15 cellular contexts compared by ENCODE assay signal in the genomic region with DNA sequence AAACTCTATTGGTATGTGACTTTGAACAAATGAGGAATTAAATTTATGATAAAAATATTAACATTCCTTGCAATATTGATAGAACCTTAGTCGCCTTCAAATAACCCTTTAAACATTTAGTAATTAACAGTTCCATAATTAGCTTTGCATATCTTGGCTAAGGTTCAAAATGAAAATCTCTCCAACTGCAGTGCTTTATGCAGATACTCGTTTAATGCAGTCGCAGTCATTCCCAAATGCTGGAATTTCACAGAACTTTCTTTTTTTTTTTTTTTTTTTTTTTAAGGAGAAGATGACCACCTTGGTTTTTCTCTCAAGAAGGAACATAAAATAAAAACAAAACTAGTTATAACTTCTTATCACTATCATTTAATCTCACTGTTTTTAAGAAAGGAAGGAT. TPM values are rescaled to one million over a fixed set of nuclear protein-coding genes. Genes with fewer than 3 reads are reported as not detected.
A peak's percentile ranks its signal among the peaks of the same experiment; 100 is the strongest.
DNase-seq lines count a peak whose midpoint lies in the region; ATAC-seq, FAIRE-seq and TF ChIP-seq lines count a peak whose summit lies in the region.
"Had no signal": no experiment of that assay in that cellular context is flagged by ENCODE, and none has a peak within 500 bp of the region (broad histone marks: within the 10 kb centered on the region; RNA-seq: fewer than 3 reads in every experiment).

No MANE protein-coding gene starts in this region.

- BruUV-seq in endothelial cell of umbilical vein (replicated peaks; lab: Mats Ljungman, UMichigan) = no TSS peak

- no peak for TF ChIP-seq EP300 in A549 (IDR thresholded peaks at IDR 0.05)

- FAIRE-seq in A549 (lab: Jason Lieb, UNC) (no peak), endothelial cell of umbilical vein (lab: Jason Lieb, UNC) (no peak)
- FAIRE-seq: HTR-8/SVneo had no signal

- peaks cover 18% of the 10 kb centered on the region for H3K36me3 Mint-ChIP-seq in activated naive CD8-positive, alpha-beta T cell treated with anti-CD3 and anti-CD28 coated beads for 36 hours

- H3K36me3 ChIP-seq in HEK293 (ENCODE audit: control insufficient read depth in 2 of 2, insufficient read depth in 1 of 2, low read length in 2 of 2) = no peaks in the 10 kb centered on the region
- H3K36me3 ChIP-seq in endothelial cell of umbilical vein (ENCODE audit: control insufficient read depth in 2 of 2, extremely low read depth in 1 of 2, insufficient read depth in 2 of 2, low read length in 2 of 2) = no peaks in the 10 kb centered on the region

- CTCF ChIA-PET in A549 (lab: Yijun Ruan, JAX) = no interaction called here
- CTCF ChIA-PET in HEK293 (lab: Yijun Ruan, JAX) = interaction anchor here (0.6 to 1.9 kb wide), 2 partner anchors 22 to 96 kb away, joined by 4 read pairs; no protein-coding TSS in a partner anchor
- CTCF ChIA-PET in endothelial cell of umbilical vein (lab: Charles Lee) = interaction anchor here (0.9 to 4.1 kb wide), 10 partner anchors 8 to 251 kb away, joined by 3 to 36 read pairs (median 4); no protein-coding TSS in a partner anchor

- no peak overlapping the region for H3K9ac ChIP-seq in endothelial cell of umbilical vein (replicated peaks; ENCODE audit: extremely low read depth, insufficient read depth, low read length)

- dilution Hi-C loops in endothelial cell of umbilical vein (cut with MboI; ENCODE audit: extremely low pct_ligation_motif_present, low sequenced_read_pairs) = no loop called here

- peaks cover 3% of the 10 kb centered on the region for H3K9me3 Mint-ChIP-seq in activated naive CD8-positive, alpha-beta T cell treated with anti-CD3 and anti-CD28 coated beads for 36 hours
- H3K9me3 Mint-ChIP-seq: CD14-positive monocyte had no signal

- in situ Hi-C loops in ACHN (cut with HindIII; ENCODE audit: low pct_ligation_motif_present, low pct_unique_long_range_greater_than_20kb, low sequenced_read_pairs) = no loop called here

- H3K4me1 ChIP-seq in A549 (peaks cover 31% of the 10 kb centered on the region), HEK293 (ENCODE audit: control insufficient read depth, insufficient read depth, low read length) (peaks cover 10% of the 10 kb centered on the region), endothelial cell of umbilical vein (ENCODE audit: control insufficient read depth, extremely low read depth, insufficient read depth, low read length) (peaks cover 29% of the 10 kb centered on the region)

- DNase-seq in A549 (ENCODE audit: low read depth in 1 of 2, low spot score in 1 of 2) (no peak), endothelial cell of umbilical vein (ENCODE audit: low read depth, low spot score) (no peak), RKO (ENCODE audit: low spot score) (no peak), NCI-H1417 treated with DMSO at 0.1 percent for 48 hours (lab: John Stamatoyannopoulos, UW) (no peak), ACHN (no peak)
- no peak for DNase-seq in activated naive CD8-positive, alpha-beta T cell treated with anti-CD3 and anti-CD28 coated beads for 36 hours
- DNase-seq: H7, NCI-H1417, NCI-H1930, NCI-H82, SHP77 had no signal

- H3K79me2 ChIP-seq in endothelial cell of umbilical vein (ENCODE audit: control insufficient read depth, insufficient read depth, low read length) = peaks cover 88% of the 10 kb centered on the region

- H3K4me2 ChIP-seq in A549 = peak overlapping the region; percentile 91; the same call in 2 of the 3 replicates
- peak overlapping the region; percentile 91 for H3K4me2 ChIP-seq in endothelial cell of umbilical vein (ENCODE audit: insufficient read depth, low read length)

- no peak for TF ChIP-seq CTCF in A549 (IDR thresholded peaks at IDR 0.05)
- no peak for TF ChIP-seq CTCF in HEK293 (tag by site-specific recombination; IDR thresholded peaks at IDR 0.05)
- TF ChIP-seq CTCF in endothelial cell of umbilical vein (IDR thresholded peaks at IDR 0.05; ENCODE audit: extremely low read depth in 1 of 2, insufficient read depth in 1 of 2, low read depth in 1 of 2, low read length in 2 of 2) = no peak

- H4K20me1 ChIP-seq in endothelial cell of umbilical vein (replicated peaks; ENCODE audit: control insufficient read depth, extremely low read depth, insufficient read depth, low read length) = peaks cover 18% of the 10 kb centered on the region

- no peaks in the 10 kb centered on the region for H3K27me3 ChIP-seq in endothelial cell of umbilical vein (ENCODE audit: control insufficient read depth in 2 of 2, insufficient read depth in 2 of 2, low read length in 2 of 2)

- H3K9me3 ChIP-seq in A549 = no peaks in the 10 kb centered on the region
- H3K9me3 ChIP-seq in HEK293 (ENCODE audit: control insufficient read depth, insufficient read depth, low read depth, low read length) = no peaks in the 10 kb centered on the region
- no peaks in the 10 kb centered on the region for H3K9me3 ChIP-seq in endothelial cell of umbilical vein (replicated peaks; ENCODE audit: control insufficient read depth, insufficient read depth, low read length)

- TF ChIP-seq POLR2A in A549 (IDR thresholded peaks at IDR 0.05; ENCODE audit: low read length) (no peak), endothelial cell of umbilical vein (IDR thresholded peaks at IDR 0.05; ENCODE audit: low read depth, low read length) (no peak)

- peaks cover 48% of the 10 kb centered on the region for H3K4me1 Mint-ChIP-seq in activated naive CD8-positive, alpha-beta T cell treated with anti-CD3 and anti-CD28 coated beads for 36 hours

- H3K4me3 Mint-ChIP-seq in activated naive CD8-positive, alpha-beta T cell treated with anti-CD3 and anti-CD28 coated beads for 36 hours = no peak overlapping the region
- H3K4me3 Mint-ChIP-seq: CD14-positive monocyte had no signal

- WGBS in A549 (ENCODE audit: missing lambda C conversion rate) = 85% methylated on average over 3 of the region's 3 CpGs

- intact Hi-C loops in endothelial cell of umbilical vein (cut with micrococcal nuclease) = no loop called here

- no peak overlapping the region for H2AFZ ChIP-seq in endothelial cell of umbilical vein (ENCODE audit: low read depth, low read length)

- peak overlapping the region; percentile 73 for H3K27ac Mint-ChIP-seq in activated naive CD8-positive, alpha-beta T cell treated with anti-CD3 and anti-CD28 coated beads for 36 hours
- H3K27ac Mint-ChIP-seq: CD14-positive monocyte had no signal

- POLR2A ChIA-PET in A549 (lab: Yijun Ruan, JAX) = no interaction called here
- POLR2A ChIA-PET in HEK293 (lab: Yijun Ruan, JAX) = interaction anchor here (0.6 kb wide), 1 partner anchor 37 kb away, joined by 3 read pairs; no protein-coding TSS in a partner anchor
- POLR2A ChIA-PET in endothelial cell of umbilical vein (lab: Charles Lee) = no interaction called here

- no peaks in the 10 kb centered on the region for H3K9me1 ChIP-seq in endothelial cell of umbilical vein (replicated peaks; ENCODE audit: control insufficient read depth, extremely low read depth, insufficient read depth, low read length)

- TF ChIP-seq RAD21 in A549 (conservative IDR thresholded peaks at IDR 0.05 in 1 of 2, IDR thresholded peaks at IDR 0.05 in 1 of 2) = no peak

- H3K27me3 Mint-ChIP-seq in activated naive CD8-positive, alpha-beta T cell treated with anti-CD3 and anti-CD28 coated beads for 36 hours = no peaks in the 10 kb centered on the region

- H3K4me3 ChIP-seq in A549 (no peak overlapping the region), HEK293 (ENCODE audit: low read depth, low read length) (no peak overlapping the region), endothelial cell of umbilical vein (replicated peaks in 1 of 3; ENCODE audit: insufficient read depth in 1 of 3, low read depth in 1 of 3, low read length in 3 of 3) (no peak overlapping the region)

- ATAC-seq in A549 = no peak
- no peak for ATAC-seq in HG03039 (IDR thresholded peaks at IDR 0.05; ENCODE audit: unreplicated experiment)

- H3K27ac ChIP-seq in A549 (no peak overlapping the region), HEK293 (ENCODE audit: extremely low read depth, low read depth, low read length) (no peak overlapping the region), endothelial cell of umbilical vein (ENCODE audit: insufficient read depth, low read depth, low read length) (no peak overlapping the region)

TF ChIP-seq in A549, 52 proteins besides CTCF, POLR2A, EP300 and RAD21 (continues in another document):
- no peak for TF ChIP-seq EHMT2 (IDR thresholded peaks at IDR 0.05; ENCODE audit: low read depth)
- TF ChIP-seq NR3C1 (IDR thresholded peaks at IDR 0.05) = no peak
- TF ChIP-seq ZC3H11A (IDR thresholded peaks at IDR 0.05) = no peak
- no peak for TF ChIP-seq FOSB (CRISPR knock-in tag; IDR thresholded peaks at IDR 0.05)

TF ChIP-seq in HEK293, 187 proteins besides CTCF, POLR2A, EP300 and RAD21 (continues in another document):
- no peak for TF ChIP-seq KLF10 (tag by site-specific recombination; IDR thresholded peaks at IDR 0.05)

TF ChIP-seq in endothelial cell of umbilical vein, 7 proteins besides CTCF, POLR2A, EP300 and RAD21:
- TF ChIP-seq GATA2 (IDR thresholded peaks at IDR 0.05; ENCODE audit: insufficient read depth, insufficient read length, low read depth, low read length) = no peak
- no peak for TF ChIP-seq POLR2AphosphoS5 (IDR thresholded peaks at IDR 0.05; ENCODE audit: insufficient read depth, low read depth, low read length)

RNA-seq across cellular contexts. Expression of a gene that starts 5.2 kb away (rescaled TPM):
- polyA plus RNA-seq in A549 (2011; rRNA removed) (27.0 and 31.8 TPM in 2 replicates), A549 (2017; fragmentation: RNase III; extraction: RNeasy Plus Mini Kit Qiagen cat#74134 plus additional on column Dnase treatment) (9.8 to 10.7 TPM (median 10.0 TPM) in 3 replicates), endothelial cell of umbilical vein (25.4 and 28.7 TPM in 2 replicates)
- polyA plus RNA-seq in A549 (2012; cell fraction: cytosol; rRNA removed) = 6.3 and 9.1 TPM in 2 replicates
- 8.6 and 13.3 TPM in 2 replicates for polyA plus RNA-seq in A549 (2012; cell fraction: nucleus; rRNA removed)
- 30.6 and 41.2 TPM in 2 replicates for polyA minus RNA-seq in A549 (2011; rRNA and poly(A)+ RNA removed)
- total RNA-seq in activated naive CD8-positive, alpha-beta T cell treated with anti-CD3 and anti-CD28 coated beads for 36 hours = 10 to 100 TPM; 19.2 to 22.7 TPM
- total RNA-seq in endothelial cell of umbilical vein = 55.2 and 61.6 TPM in 2 replicates
- 25.9 and 27.1 TPM in 2 replicates for polyA plus RNA-seq in endothelial cell of umbilical vein (2011; cell fraction: cytosol; rRNA removed)
- 95.5 and 109 TPM in 2 replicates for polyA plus RNA-seq in endothelial cell of umbilical vein (2011; cell fraction: nucleus; rRNA removed)
- 33.4 and 42.7 TPM in 2 replicates for polyA plus RNA-seq in endothelial cell of umbilical vein (2012)
- 163 and 181 TPM in 2 replicates for polyA minus RNA-seq in endothelial cell of umbilical vein
- 13.7 TPM for polyA minus RNA-seq in endothelial cell of umbilical vein (2011; cell fraction: cytosol; rRNA and poly(A)+ RNA removed)
- polyA minus RNA-seq in endothelial cell of umbilical vein (2011; cell fraction: nucleus; rRNA and poly(A)+ RNA removed) = 126 and 179 TPM in 2 replicates
